ENCODE assay signal across 17 cellular contexts in the genomic region with DNA sequence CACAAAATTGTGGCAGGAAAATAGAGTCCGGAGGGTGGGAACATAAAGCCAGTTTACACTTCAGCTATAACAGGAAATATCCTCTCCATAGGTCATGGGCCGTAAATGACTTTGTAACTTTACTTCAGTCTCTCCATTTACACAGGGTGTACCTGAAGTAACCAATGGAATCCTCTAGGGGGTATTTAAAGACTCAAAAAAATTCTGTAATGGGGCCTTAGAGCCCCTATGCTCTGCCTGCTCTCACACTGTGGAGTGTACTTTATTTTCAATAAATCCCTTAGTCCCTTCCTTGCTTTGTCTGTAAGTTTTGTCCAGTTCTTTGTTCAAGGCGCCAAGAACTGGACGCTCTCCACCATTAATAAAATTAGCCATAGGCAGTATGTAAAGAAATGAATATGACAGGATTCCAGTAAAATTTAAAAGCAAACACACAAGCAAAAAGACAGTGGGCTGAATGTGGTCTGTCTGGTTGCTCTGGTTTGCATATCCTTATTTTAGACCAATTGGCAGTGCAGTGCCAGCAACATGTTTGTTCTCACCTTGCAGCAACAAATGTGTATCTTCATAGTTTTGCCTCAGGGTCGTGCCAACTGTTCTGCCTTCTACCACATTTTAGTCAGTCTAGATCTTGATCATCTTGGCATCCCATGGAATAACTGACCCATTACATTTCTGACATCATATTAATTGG.
DNase-seq lines count a peak whose midpoint lies in the region; ATAC-seq and TF ChIP-seq lines count a peak whose summit lies in the region.
"Had no signal": no experiment of that assay in that cellular context is flagged by ENCODE, and none has a peak within 500 bp of the region (broad histone marks: within the 10 kb centered on the region; RNA-seq: fewer than 3 reads in every experiment).

No MANE protein-coding gene starts in this region.

- H3K4me1 Mint-ChIP-seq in Caco-2 (ENCODE audit: low read depth, unreplicated experiment) (peaks cover 52% of the 10 kb centered on the region), WTC11 (peaks cover 65% of the 10 kb centered on the region)
- H3K4me1 Mint-ChIP-seq in activated CD4-positive, alpha-beta T cell treated with anti-CD3 and anti-CD28 coated beads for 36 hours = no peaks in the 10 kb centered on the region
- H3K4me1 Mint-ChIP-seq: IgD-negative memory B cell had no signal

- in situ Hi-C loops in GM23248 (cut with MboI) = no loop called here

- no peaks in the 10 kb centered on the region for H3K36me3 ChIP-seq in Caco-2 (ENCODE audit: control insufficient read depth, insufficient read depth, low read length)
- H3K36me3 ChIP-seq in Loucy (ENCODE audit: insufficient read depth, low read length) = no peaks in the 10 kb centered on the region
- no peaks in the 10 kb centered on the region for H3K36me3 ChIP-seq in GM23248 (ENCODE audit: low read depth)

- H3K79me2 ChIP-seq in Loucy (ENCODE audit: insufficient read depth, low read length) (no peaks in the 10 kb centered on the region), GM23248 (ENCODE audit: insufficient read depth) (no peaks in the 10 kb centered on the region)

- POLR2A ChIA-PET in Caco-2 (lab: Charles Lee) = interaction anchor here (0.6 kb wide), 1 partner anchor 1571 kb away, joined by 3 read pairs; no protein-coding TSS in a partner anchor
- POLR2A ChIA-PET in WTC11 (lab: Charles Lee) = no interaction called here
- POLR2A ChIA-PET in activated CD4-positive, alpha-beta T cell treated with anti-CD3 and anti-CD28 coated beads for 36 hours (lab: Charles Lee) = no interaction called here

- H4K20me1 ChIP-seq in Loucy (ENCODE audit: insufficient read depth, low read length, poor library complexity, severe bottlenecking) = no peaks in the 10 kb centered on the region
- H4K20me1 ChIP-seq in GM23248 (ENCODE audit: insufficient read depth) = no peaks in the 10 kb centered on the region

- H3K27me3 ChIP-seq in Caco-2 (replicated peaks; ENCODE audit: control insufficient read depth, insufficient read depth, low read length) = no peaks in the 10 kb centered on the region
- H3K27me3 ChIP-seq in Loucy (ENCODE audit: insufficient read depth, low read length, poor library complexity, severe bottlenecking) = no peaks in the 10 kb centered on the region
- H3K27me3 ChIP-seq in GM23248 (replicated peaks; ENCODE audit: insufficient read depth) = no peaks in the 10 kb centered on the region

- TF ChIP-seq CTCF in Caco-2 (IDR thresholded peaks at IDR 0.05; ENCODE audit: insufficient read depth in 1 of 2, low read depth in 1 of 2, low read length in 1 of 2, severe bottlenecking in 1 of 2, unreplicated experiment in 1 of 2) (no peak), Loucy (conservative IDR thresholded peaks at IDR 0.05; ENCODE audit: low read length) (peak; percentile 40), WTC11 (IDR thresholded peaks at IDR 0.05) (no peak)

- H3K4me2 ChIP-seq in Loucy (ENCODE audit: low read depth, low read length, poor library complexity, severe bottlenecking) = no peak overlapping the region
- no peak overlapping the region for H3K4me2 ChIP-seq in GM23248 (ENCODE audit: unreplicated experiment)

- ATAC-seq in WTC11 (peak; percentile 61), GM19328 (IDR thresholded peaks at IDR 0.05; ENCODE audit: unreplicated experiment) (no peak)
- ATAC-seq in activated CD4-positive, alpha-beta T cell treated with anti-CD3 and anti-CD28 coated beads for 36 hours = no peak
- ATAC-seq: HCT116 had no signal

- no peaks in the 10 kb centered on the region for H3F3A ChIP-seq in Loucy (ENCODE audit: low read depth)
- H3F3A ChIP-seq in GM23248 (ENCODE audit: insufficient read depth) = no peaks in the 10 kb centered on the region

- H3K36me3 Mint-ChIP-seq in Caco-2 (ENCODE audit: insufficient read depth, unreplicated experiment) = peaks cover 12% of the 10 kb centered on the region
- H3K36me3 Mint-ChIP-seq in WTC11 = peaks cover 12% of the 10 kb centered on the region
- H3K36me3 Mint-ChIP-seq in activated CD4-positive, alpha-beta T cell treated with anti-CD3 and anti-CD28 coated beads for 36 hours (ENCODE audit: low read depth) = no peaks in the 10 kb centered on the region
- H3K36me3 Mint-ChIP-seq: IgD-negative memory B cell had no signal

- peaks cover 67% of the 10 kb centered on the region for H3K4me1 ChIP-seq in Caco-2
- no peaks in the 10 kb centered on the region for H3K4me1 ChIP-seq in Loucy (ENCODE audit: insufficient read depth, low read length, poor library complexity, severe bottlenecking)
- H3K4me1 ChIP-seq in GM23248 (ENCODE audit: insufficient read depth) = no peaks in the 10 kb centered on the region

- no peak overlapping the region for H3K27ac ChIP-seq in GM23248
- H3K27ac ChIP-seq: HL-60 had no signal

- H3K9ac ChIP-seq in Loucy (ENCODE audit: low read depth, low read length, poor library complexity, severe bottlenecking) (no peak overlapping the region), GM23248 (no peak overlapping the region)

- H3K9me3 ChIP-seq in Caco-2 (no peaks in the 10 kb centered on the region), Loucy (ENCODE audit: insufficient read depth, low read depth, low read length) (no peaks in the 10 kb centered on the region), GM23248 (ENCODE audit: low read depth) (no peaks in the 10 kb centered on the region)

- H3K27ac Mint-ChIP-seq in Caco-2 (ENCODE audit: unreplicated experiment) (peak overlapping the region; percentile 85), WTC11 (no peak overlapping the region)
- no peak overlapping the region for H3K27ac Mint-ChIP-seq in activated CD4-positive, alpha-beta T cell treated with anti-CD3 and anti-CD28 coated beads for 36 hours
- H3K27ac Mint-ChIP-seq: IgD-negative memory B cell had no signal

- WGBS in GM23248 (ENCODE audit: low coverage in 1 of 2, low lambda C conversion rate in 2 of 2, missing lambda C conversion rate in 2 of 2), 2 experiments = 37 to 39% methylated on average over 5 of the region's 5 CpGs

- H3K9me2 ChIP-seq in Loucy (replicated peaks; ENCODE audit: low read depth, low read length) (no peaks in the 10 kb centered on the region), GM23248 (ENCODE audit: insufficient read depth) (no peaks in the 10 kb centered on the region)

- H3K27me3 Mint-ChIP-seq in Caco-2 (ENCODE audit: insufficient read depth, unreplicated experiment) (no peaks in the 10 kb centered on the region), WTC11 (ENCODE audit: low read depth) (peaks cover 2% of the 10 kb centered on the region; the same call in 1 of the 2 replicates)
- no peaks in the 10 kb centered on the region for H3K27me3 Mint-ChIP-seq in activated CD4-positive, alpha-beta T cell treated with anti-CD3 and anti-CD28 coated beads for 36 hours
- H3K27me3 Mint-ChIP-seq: IgD-negative memory B cell had no signal

- no TSS peak for BruUV-seq in Caco-2 (replicated peaks; lab: Mats Ljungman, UMichigan)

- DNase-seq in Caco-2 (no peak), WTC11 (ENCODE audit: low spot score) (no peak), left kidney (ENCODE audit: low read depth, low spot score) (peak; percentile 5), GM23248 (no peak)
- DNase-seq in activated CD4-positive, alpha-beta T cell treated with anti-CD3 and anti-CD28 coated beads, Interleukin-2, amount 50 U/mL, for 48 hours = no peak
- DNase-seq in activated CD4-positive, alpha-beta T cell treated with anti-CD3 and anti-CD28 coated beads for 36 hours = no peak
- DNase-seq: COR-L47, DMS153, NCI-H1436 treated with DMSO at 0.1 percent for 48 hours, NCI-H2081, NCI-H510A, SHP77 had no signal

- H2AFZ ChIP-seq in Loucy (ENCODE audit: low read length) (no peak overlapping the region), GM23248 (no peak overlapping the region)

- no peak overlapping the region for H3K4me3 ChIP-seq in Caco-2 (ENCODE audit: low read depth, low read length)
- no peak overlapping the region for H3K4me3 ChIP-seq in Loucy (ENCODE audit: low read length, poor library complexity, severe bottlenecking)
- H3K4me3 ChIP-seq in GM23248 = no peak overlapping the region

- CTCF ChIA-PET in Caco-2 (lab: Charles Lee) (no interaction called here), WTC11 (lab: Charles Lee) (no interaction called here)
- CTCF ChIA-PET in activated CD4-positive, alpha-beta T cell treated with anti-CD3 and anti-CD28 coated beads for 36 hours (lab: Charles Lee) = no interaction called here

- intact Hi-C loops in Caco-2 (cut with micrococcal nuclease; ENCODE audit: unreplicated experiment) = no loop called here
- intact Hi-C loops in activated CD4-positive, alpha-beta T cell treated with anti-CD3 and anti-CD28 coated beads for 36 hours (cut with DNase I, micrococcal nuclease) = no loop called here

- H3K9me3 Mint-ChIP-seq in Caco-2 (ENCODE audit: unreplicated experiment) (peaks cover 14% of the 10 kb centered on the region), WTC11 (peaks cover 15% of the 10 kb centered on the region)
- H3K9me3 Mint-ChIP-seq in activated CD4-positive, alpha-beta T cell treated with anti-CD3 and anti-CD28 coated beads for 36 hours (ENCODE audit: low read depth) = peaks cover 12% of the 10 kb centered on the region

- H3K4me3 Mint-ChIP-seq in Caco-2 (ENCODE audit: unreplicated experiment) = no peak overlapping the region
- no peak overlapping the region for H3K4me3 Mint-ChIP-seq in WTC11
- no peak overlapping the region for H3K4me3 Mint-ChIP-seq in activated CD4-positive, alpha-beta T cell treated with anti-CD3 and anti-CD28 coated beads for 36 hours
- H3K4me3 Mint-ChIP-seq: IgD-negative memory B cell had no signal

TF ChIP-seq in WTC11, 78 proteins besides CTCF, POLR2A, EP300 and RAD21 (continues in another document):
- TF ChIP-seq, protein P1, sequence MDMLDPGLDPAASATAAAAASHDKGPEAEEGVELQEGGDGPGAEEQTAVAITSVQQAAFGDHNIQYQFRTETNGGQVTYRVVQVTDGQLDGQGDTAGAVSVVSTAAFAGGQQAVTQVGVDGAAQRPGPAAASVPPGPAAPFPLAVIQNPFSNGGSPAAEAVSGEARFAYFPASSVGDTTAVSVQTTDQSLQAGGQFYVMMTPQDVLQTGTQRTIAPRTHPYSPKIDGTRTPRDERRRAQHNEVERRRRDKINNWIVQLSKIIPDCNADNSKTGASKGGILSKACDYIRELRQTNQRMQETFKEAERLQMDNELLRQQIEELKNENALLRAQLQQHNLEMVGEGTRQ (CRISPR knock-in tag; IDR thresholded peaks at IDR 0.05) = no peak
